11 cellular contexts compared by ENCODE assay signal in genomic region chr10:89609730-89610393, GRCh38. TPM values are rescaled to one million over a fixed set of nuclear protein-coding genes. Genes with fewer than 3 reads are reported as not detected.
A peak's percentile ranks its signal among the peaks of the same experiment; 100 is the strongest.
DNase-seq lines count a peak whose midpoint lies in the region; ATAC-seq and TF ChIP-seq lines count a peak whose summit lies in the region.
"Had no signal": no experiment of that assay in that cellular context is flagged by ENCODE, and none has a peak within 500 bp of the region (broad histone marks: within the 10 kb centered on the region; RNA-seq: fewer than 3 reads in every experiment).

No MANE protein-coding gene starts in this region.

- DNase-seq in GM13976 (ENCODE audit: low spot score) = peak; percentile 63
- DNase-seq in OCI-M1 (lab: John Stamatoyannopoulos, UW) = peak; percentile 61
- no peak for DNase-seq in nephron progenitor cell
- no peak for DNase-seq in mesenchymal stem cell
- no peak for DNase-seq in NOMO-1 treated with DMSO at 0.1 percent for 48 hours (lab: John Stamatoyannopoulos, UW; ENCODE audit: unreplicated experiment)
- DNase-seq in CD4-positive, alpha-beta T cell = no peak
- DNase-seq: aorta, GM23248, right lobe of liver had no signal

- H3K9ac ChIP-seq in mesenchymal stem cell (ENCODE audit: low read length) = no peak overlapping the region
- H3K9ac ChIP-seq: GM23248 had no signal

- no peaks in the 10 kb centered on the region for H3K27me3 Mint-ChIP-seq in nephron progenitor cell (ENCODE audit: low read depth, poor library complexity)
- H3K27me3 Mint-ChIP-seq in CD4-positive, alpha-beta T cell = no peaks in the 10 kb centered on the region

- H2AK5ac ChIP-seq in mesenchymal stem cell (ENCODE audit: low read length, severe bottlenecking) = no peak overlapping the region

- in situ Hi-C loops in GM13976 (cut with MboI; ENCODE audit: low sequenced_read_pairs, unreplicated experiment) = no loop called here

- no peak overlapping the region for H3K18ac ChIP-seq in mesenchymal stem cell (ENCODE audit: low read depth in 1 of 2, low read length in 2 of 2)

- POLR2A ChIA-PET in CD4-positive, alpha-beta T cell (lab: Charles Lee) = no interaction called here

- no peak overlapping the region for H2BK15ac ChIP-seq in mesenchymal stem cell (ENCODE audit: low read depth, poor library complexity, severe bottlenecking)

- intact Hi-C loops in CD4-positive, alpha-beta T cell (cut with DNase I, micrococcal nuclease) = no loop called here

- H2BK5ac ChIP-seq in mesenchymal stem cell (ENCODE audit: low read depth, low read length, poor library complexity, severe bottlenecking) = no peak overlapping the region

- H3K4me2 ChIP-seq in mesenchymal stem cell (ENCODE audit: low read length, poor library complexity, severe bottlenecking) = no peak overlapping the region

- H3K27ac Mint-ChIP-seq in nephron progenitor cell = no peak overlapping the region
- no peak overlapping the region for H3K27ac Mint-ChIP-seq in CD4-positive, alpha-beta T cell

- peaks cover 23% of the 10 kb centered on the region for H3K79me1 ChIP-seq in mesenchymal stem cell (replicated peaks; ENCODE audit: low read length, poor library complexity, severe bottlenecking)

- ATAC-seq in GM19324 (IDR thresholded peaks at IDR 0.05; ENCODE audit: low FRiP score, unreplicated experiment) (peak; percentile 67), HG02884 (IDR thresholded peaks at IDR 0.05; ENCODE audit: unreplicated experiment) (peak; percentile 96)
- ATAC-seq in CD4-positive, alpha-beta T cell (ENCODE audit: poor library complexity) = no peak

- no peak overlapping the region for H3K27ac ChIP-seq in mesenchymal stem cell (ENCODE audit: low read length, poor library complexity, severe bottlenecking)
- no peak overlapping the region for H3K27ac ChIP-seq in CD4-positive, alpha-beta T cell (ENCODE audit: low read depth, low read length)
- H3K27ac ChIP-seq: GM23248, right lobe of liver had no signal

- CTCF ChIA-PET in CD4-positive, alpha-beta T cell (lab: Charles Lee) = no interaction called here

- no peaks in the 10 kb centered on the region for H3K9me3 ChIP-seq in mesenchymal stem cell (ENCODE audit: control insufficient read depth, low read length)
- H3K9me3 ChIP-seq in CD4-positive, alpha-beta T cell (ENCODE audit: control insufficient read depth, low read length) = no peaks in the 10 kb centered on the region
- H3K9me3 ChIP-seq: right lobe of liver had no signal

- no peak overlapping the region for H3K14ac ChIP-seq in mesenchymal stem cell (ENCODE audit: low read length in 2 of 2)

- 81% methylated on average over 2 of the region's 2 CpGs for WGBS in mesenchymal stem cell

- H3K36me3 ChIP-seq in mesenchymal stem cell (ENCODE audit: control insufficient read depth in 1 of 2, insufficient read depth in 2 of 2, low read depth in 1 of 2, low read length in 2 of 2) = peaks cover 3 to 23% of the 10 kb centered on the region in 2 experiments

- no peaks in the 10 kb centered on the region for H3K27me3 ChIP-seq in mesenchymal stem cell (ENCODE audit: control insufficient read depth in 1 of 2, insufficient read depth in 1 of 2, low read length in 2 of 2)
- H3K27me3 ChIP-seq in CD4-positive, alpha-beta T cell (ENCODE audit: control insufficient read depth, insufficient read depth, low read length) = no peaks in the 10 kb centered on the region
- H3K27me3 ChIP-seq: right lobe of liver had no signal

- no peak overlapping the region for H2BK12ac ChIP-seq in mesenchymal stem cell (ENCODE audit: low read length in 2 of 2)

- no peak overlapping the region for H3K4me3 Mint-ChIP-seq in nephron progenitor cell
- no peak overlapping the region for H3K4me3 Mint-ChIP-seq in CD4-positive, alpha-beta T cell

- no peak overlapping the region for H3K4me3 ChIP-seq in mesenchymal stem cell (ENCODE audit: insufficient read depth in 1 of 2, low read depth in 1 of 2, low read length in 2 of 2)
- H3K4me3 ChIP-seq: GM23248, right lobe of liver had no signal

- peaks cover 79% of the 10 kb centered on the region for H3K36me3 Mint-ChIP-seq in nephron progenitor cell (ENCODE audit: low read depth)
- H3K36me3 Mint-ChIP-seq in CD4-positive, alpha-beta T cell (ENCODE audit: low read depth) = peaks cover 6% of the 10 kb centered on the region

- no peak overlapping the region for H4K91ac ChIP-seq in mesenchymal stem cell (ENCODE audit: low read length)

- TF ChIP-seq CTCF in GM13976 (IDR thresholded peaks at IDR 0.05; ENCODE audit: borderline replicate concordance, control extremely low read depth, extremely low read depth, insufficient read depth, missing control alignments) = no peak
- TF ChIP-seq CTCF in nephron progenitor cell (IDR thresholded peaks at IDR 0.05) = no peak
- no peak for TF ChIP-seq CTCF in CD4-positive, alpha-beta T cell (IDR thresholded peaks at IDR 0.05)

- no peak overlapping the region for H2BK120ac ChIP-seq in mesenchymal stem cell (ENCODE audit: low read depth, low read length)

- no peaks in the 10 kb centered on the region for H3K4me1 ChIP-seq in mesenchymal stem cell (ENCODE audit: control insufficient read depth, insufficient read depth, low read depth, low read length)

- H3K4ac ChIP-seq in mesenchymal stem cell (ENCODE audit: low read depth in 1 of 2, low read length in 2 of 2) = no peak overlapping the region

- no peaks in the 10 kb centered on the region for H3K9me3 Mint-ChIP-seq in nephron progenitor cell
- no peaks in the 10 kb centered on the region for H3K9me3 Mint-ChIP-seq in CD4-positive, alpha-beta T cell

- no peak overlapping the region for H4K8ac ChIP-seq in mesenchymal stem cell (ENCODE audit: low read length)

- no peak overlapping the region for H3K23ac ChIP-seq in mesenchymal stem cell (ENCODE audit: low read length in 2 of 2)

- no peak overlapping the region for H2AFZ ChIP-seq in mesenchymal stem cell (ENCODE audit: low read depth, low read length)
- H2AFZ ChIP-seq: GM23248 had no signal

- no peaks in the 10 kb centered on the region for H3K4me1 Mint-ChIP-seq in nephron progenitor cell
- H3K4me1 Mint-ChIP-seq in CD4-positive, alpha-beta T cell (ENCODE audit: low read depth) = peaks cover 15% of the 10 kb centered on the region

RNA-seq across cellular contexts. Expression of gene PANK1, which starts 35.2 kb away (rescaled TPM):
- polyA plus RNA-seq in mesenchymal stem cell (2013, experiment 1 of 2) = 6.9 TPM
- polyA plus RNA-seq in mesenchymal stem cell (2013, experiment 2 of 2) = 7.7 TPM
- total RNA-seq in CD4-positive, alpha-beta T cell = under 1 TPM; 0.55 to 0.61 TPM

Comparison
In these comparisons a context has a peak if more than half of its experiments do, and no peak if none do; other contexts are left out.
1. DNase-seq: peak in GM13976 (single experiment) and OCI-M1 (single experiment); none in nephron progenitor cell (single experiment), mesenchymal stem cell (single experiment), NOMO-1 treated with DMSO at 0.1 percent for 48 hours (single experiment) and CD4-positive, alpha-beta T cell (0 of 10).